ENCODE assay signal across 9 cellular contexts in the genomic region with DNA sequence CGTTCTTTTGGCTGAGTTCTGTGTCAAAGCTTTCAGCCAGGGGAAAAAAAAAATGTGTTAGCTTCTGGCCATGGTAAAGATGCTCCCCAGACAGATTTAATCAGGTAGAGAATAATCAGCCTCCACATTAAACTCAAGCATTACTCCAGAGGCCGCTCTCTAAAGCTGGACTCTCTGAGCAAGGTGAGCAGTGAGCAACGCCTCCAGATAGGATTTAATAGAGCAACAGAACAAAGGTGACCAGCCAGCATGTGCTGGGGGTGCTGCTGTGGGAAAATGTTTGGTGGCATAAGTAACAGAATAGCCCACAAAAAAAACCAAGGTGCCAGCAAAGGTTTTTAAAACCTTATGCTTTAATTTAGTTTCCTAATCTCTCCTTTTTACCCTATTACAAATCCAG.
"Had no signal": no experiment of that assay in that cellular context is flagged by ENCODE, and none has a peak within 500 bp of the region (broad histone marks: within the 10 kb centered on the region; RNA-seq: fewer than 3 reads in every experiment).

No MANE protein-coding gene starts in this region.

- H3K4me1 Mint-ChIP-seq: stimulated activated naive B cell treated with anti-CD40 and anti-IgM and Interleukin-4, amounts not matched to agents 10 μg/mL and 1 μg/mL and 100 μg/mL, for 72 hours had no signal

- H3K9me3 Mint-ChIP-seq: activated CD4-positive, alpha-beta T cell treated with anti-CD3 and anti-CD28 coated beads, Interleukin-2, amount 10 ng/mL, durations not matched to agents 24 days and 14 days; endodermal cell; mesothelial cell of epicardium; stimulated activated naive B cell treated with anti-CD40 and anti-IgM and Interleukin-4, amounts not matched to agents 10 μg/mL and 1 μg/mL and 100 μg/mL, for 72 hours; type B pancreatic cell had no signal

- H3K27me3 ChIP-seq: right lobe of liver, SJSA1, suprapubic skin had no signal

- H3K4me3 Mint-ChIP-seq: activated CD4-positive, alpha-beta T cell treated with anti-CD3 and anti-CD28 coated beads, Interleukin-2, amount 10 ng/mL, durations not matched to agents 24 days and 14 days; endodermal cell; stimulated activated naive B cell treated with anti-CD40 and anti-IgM and Interleukin-4, amounts not matched to agents 10 μg/mL and 1 μg/mL and 100 μg/mL, for 72 hours had no signal

- H3K4me1 ChIP-seq: prostate gland had no signal

- H3K9me3 ChIP-seq: prostate gland, right lobe of liver, SJSA1, suprapubic skin had no signal

- DNase-seq: stimulated activated naive B cell treated with anti-CD40 and anti-IgM and Interleukin-4, amounts not matched to agents 10 μg/mL and 1 μg/mL and 100 μg/mL, for 72 hours had no signal

- H3K4me3 ChIP-seq: prostate gland, right lobe of liver, SJSA1 had no signal

- H3K27ac Mint-ChIP-seq: endodermal cell; stimulated activated naive B cell treated with anti-CD40 and anti-IgM and Interleukin-4, amounts not matched to agents 10 μg/mL and 1 μg/mL and 100 μg/mL, for 72 hours had no signal

- H3K36me3 ChIP-seq: prostate gland, right lobe of liver had no signal

- H3K27me3 Mint-ChIP-seq: activated CD4-positive, alpha-beta T cell treated with anti-CD3 and anti-CD28 coated beads, Interleukin-2, amount 10 ng/mL, durations not matched to agents 24 days and 14 days; stimulated activated naive B cell treated with anti-CD40 and anti-IgM and Interleukin-4, amounts not matched to agents 10 μg/mL and 1 μg/mL and 100 μg/mL, for 72 hours; type B pancreatic cell had no signal
